21 cellular contexts compared by ENCODE assay signal in genomic region chr11:70694371-70694770, GRCh38.
"Had no signal": no experiment of that assay in that cellular context is flagged by ENCODE, and none has a peak within 500 bp of the region (broad histone marks: within the 10 kb centered on the region; RNA-seq: fewer than 3 reads in every experiment).

No MANE protein-coding gene starts in this region.

- H3K4me1 ChIP-seq: parathyroid adenoma, SJSA1 had no signal

- H3K27ac Mint-ChIP-seq: activated B cell treated with CpG ODN at 0.5 μM for 24 hours; activated CD8-positive, alpha-beta T cell treated with anti-CD3 and anti-CD28 coated beads for 36 hours; activated naive CD8-positive, alpha-beta T cell; dendritic cell treated with granulocyte-macrophage colony-stimulating factor and Interleukin-4, amounts not matched to agents 40 ng/mL and 50 ng/mL, for 4 days; effector memory CD8-positive, alpha-beta T cell; type B pancreatic cell had no signal

- DNase-seq: activated B cell treated with CpG ODN at 0.5 μM for 24 hours; activated CD4-positive, alpha-beta T cell treated with anti-CD3 and anti-CD28 coated beads for 48 hours; activated CD8-positive, alpha-beta T cell treated with anti-CD3 and anti-CD28 coated beads for 36 hours; activated gamma-delta T cell; activated T-cell treated with anti-CD3 and anti-CD28 coated beads, Interleukin-2, amount 50 U/mL, for 48 hours; amniotic stem cell; effector memory CD8-positive, alpha-beta T cell; kidney glomerular epithelial cell; retina; stimulated activated CD4-positive, alpha-beta T cell treated with anti-CD3 and anti-CD28 coated beads, Interleukin-4, amount 100 ng/mL, for 1 hour; stimulated activated naive CD4-positive, alpha-beta T cell; T-helper 2 cell had no signal

- H3K4me3 ChIP-seq: SJSA1 had no signal

- H3K27ac ChIP-seq: epithelial cell of prostate, parathyroid adenoma, SJSA1 had no signal

- H3K4me3 Mint-ChIP-seq: activated B cell treated with CpG ODN at 0.5 μM for 24 hours; activated CD8-positive, alpha-beta T cell treated with anti-CD3 and anti-CD28 coated beads for 36 hours; activated naive CD8-positive, alpha-beta T cell; brain; central memory CD8-positive, alpha-beta T cell; dendritic cell treated with granulocyte-macrophage colony-stimulating factor and Interleukin-4, amounts not matched to agents 40 ng/mL and 50 ng/mL, for 4 days; effector memory CD8-positive, alpha-beta T cell; neural crest cell; type B pancreatic cell had no signal

- H3K27me3 ChIP-seq: SJSA1 had no signal

- H3K27me3 Mint-ChIP-seq: activated naive CD8-positive, alpha-beta T cell; type B pancreatic cell had no signal

- ATAC-seq: activated CD8-positive, alpha-beta T cell treated with anti-CD3 and anti-CD28 coated beads for 36 hours; effector memory CD8-positive, alpha-beta T cell had no signal

- H3K36me3 ChIP-seq: SJSA1 had no signal

- H3K4me1 Mint-ChIP-seq: activated B cell treated with CpG ODN at 0.5 μM for 24 hours; central memory CD8-positive, alpha-beta T cell; neural crest cell had no signal

- H3K36me3 Mint-ChIP-seq: activated naive CD8-positive, alpha-beta T cell; type B pancreatic cell had no signal

- H3K9ac ChIP-seq: parathyroid adenoma had no signal

- H2AFZ ChIP-seq: parathyroid adenoma had no signal
